ENCODE assay signal across 12 cellular contexts in the genomic region with DNA sequence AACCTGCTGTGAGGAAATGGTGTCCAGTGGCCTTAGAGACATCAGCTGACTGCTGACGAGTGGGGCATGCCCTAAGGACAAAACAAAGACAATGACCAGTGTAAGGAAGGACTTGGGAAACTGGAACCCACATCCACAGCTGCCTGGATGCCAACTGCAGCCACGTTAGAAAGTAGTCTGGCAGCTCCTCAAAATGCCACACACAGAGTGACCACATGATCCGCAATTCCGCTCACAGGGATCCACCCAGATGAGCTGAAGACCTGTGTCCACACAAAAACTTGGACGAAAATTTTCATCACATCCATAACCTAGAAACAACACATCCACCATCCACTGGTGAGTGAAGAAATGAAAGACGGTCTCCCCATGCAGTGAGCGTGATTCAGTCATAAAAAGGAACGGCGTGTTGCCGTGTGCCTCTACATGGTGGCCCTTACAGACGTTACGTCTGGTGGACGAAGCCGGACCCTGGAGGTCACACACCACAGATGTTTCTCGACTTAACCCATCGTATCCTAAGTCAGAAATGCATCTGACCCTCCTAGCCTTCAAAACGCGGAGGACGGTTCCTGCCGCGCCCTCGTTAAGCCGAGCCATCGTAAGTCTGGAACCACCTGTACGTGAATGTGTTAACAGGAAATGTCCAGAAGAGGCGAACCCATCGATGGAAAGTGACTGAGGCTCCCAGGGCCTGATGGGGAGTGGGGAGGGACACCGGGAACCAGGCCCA.
"Had no signal": no experiment of that assay in that cellular context is flagged by ENCODE, and none has a peak within 500 bp of the region (broad histone marks: within the 10 kb centered on the region; RNA-seq: fewer than 3 reads in every experiment).

No MANE protein-coding gene starts in this region.

- H3K27me3 ChIP-seq: adrenal gland, heart left ventricle had no signal

- H3K27ac ChIP-seq: adrenal gland, coronary artery, heart left ventricle had no signal

- H3K4me1 ChIP-seq: heart left ventricle had no signal

- H3K36me3 ChIP-seq: adrenal gland had no signal

- H3K4me3 ChIP-seq: adrenal gland, coronary artery, heart left ventricle had no signal

- DNase-seq: activated B cell treated with CpG ODN at 0.5 μM for 24 hours; activated CD4-positive, alpha-beta T cell treated with anti-CD3 and anti-CD28 coated beads, Interleukin-2, amount 10 ng/mL, durations not matched to agents 7 days and 5 days; central memory CD4-positive, alpha-beta T cell; immature natural killer cell; mesendoderm; nephron progenitor cell; stimulated activated CD4-positive, alpha-beta T cell treated with anti-CD3 and anti-CD28 coated beads, Interleukin-1b, Interleukin-23, amount 100 ng/mL, for 48 hours; T-helper 2 cell had no signal

- ATAC-seq: sciatic nerve had no signal

- H3K9me3 ChIP-seq: adrenal gland had no signal
